In the genomic region with DNA sequence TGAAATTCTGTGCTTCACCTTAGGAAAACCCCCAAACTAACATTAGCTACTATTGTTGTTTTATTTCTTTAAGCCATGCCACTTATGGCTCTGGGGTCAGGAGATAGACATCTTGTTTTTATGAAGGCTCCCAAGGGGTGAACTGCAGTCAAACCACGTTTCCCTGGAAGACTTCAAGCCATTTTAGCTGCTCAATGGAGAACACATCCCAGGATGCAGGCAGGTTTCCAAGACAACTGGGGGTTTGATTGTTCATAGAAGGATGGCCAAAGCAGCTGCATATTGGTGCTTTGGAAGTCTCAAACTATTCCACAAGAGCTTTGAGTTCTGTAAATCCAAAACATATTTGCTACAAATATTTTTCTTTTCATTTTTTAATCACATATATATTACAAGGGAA, we compare ENCODE assay signal across 31 cellular contexts.
"Had no signal": no experiment of that assay in that cellular context is flagged by ENCODE, and none has a peak within 500 bp of the region (broad histone marks: within the 10 kb centered on the region; RNA-seq: fewer than 3 reads in every experiment).

No MANE protein-coding gene starts in this region.

- H3K4me3 Mint-ChIP-seq: activated B cell treated with CpG ODN at 0.5 μM for 24 hours; activated CD8-positive, alpha-beta T cell treated with anti-CD3 and anti-CD28 coated beads for 36 hours; activated naive CD8-positive, alpha-beta T cell; activated T-cell treated with anti-CD3 and anti-CD28 coated beads, Interleukin-2, amount 50 U/mL, for 4 hours; activated T-helper 17 cell treated with anti-CD3 and anti-CD28 coated beads, Interleukin-2, amount 50 U/mL, for 72 hours; central memory CD8-positive, alpha-beta T cell; dendritic cell treated with granulocyte-macrophage colony-stimulating factor and Interleukin-4, amounts not matched to agents 40 ng/mL and 50 ng/mL, for 4 days; endodermal cell; T-helper 17 cell; T-helper 2 cell treated with Interferon-gamma antibody and Interleukin-4, amounts not matched to agents 5 μg/mL and 100 μg/mL, for 36 hours had no signal

- H3K36me3 ChIP-seq: brain microvascular endothelial cell, gastroesophageal sphincter, heart right ventricle, WERI-Rb-1 had no signal

- H3K36me3 Mint-ChIP-seq: activated naive CD8-positive, alpha-beta T cell had no signal

- H3K4me1 Mint-ChIP-seq: activated T-helper 17 cell treated with anti-CD3 and anti-CD28 coated beads, Interleukin-2, amount 50 U/mL, for 72 hours; central memory CD8-positive, alpha-beta T cell; T-helper 17 cell had no signal

- H3K27me3 ChIP-seq: brain microvascular endothelial cell, gastroesophageal sphincter had no signal

- H3K4me3 ChIP-seq: coronary artery, dorsolateral prefrontal cortex, gastroesophageal sphincter, heart right ventricle had no signal

- H3K27ac Mint-ChIP-seq: activated CD8-positive, alpha-beta T cell treated with anti-CD3 and anti-CD28 coated beads for 36 hours; activated naive CD8-positive, alpha-beta T cell; activated T-helper 17 cell treated with anti-CD3 and anti-CD28 coated beads, Interleukin-2, amount 50 U/mL, for 72 hours; dendritic cell treated with granulocyte-macrophage colony-stimulating factor and Interleukin-4, amounts not matched to agents 40 ng/mL and 50 ng/mL, for 4 days; endodermal cell; T-helper 17 cell; T-helper 2 cell treated with Interferon-gamma antibody and Interleukin-4, amounts not matched to agents 5 μg/mL and 100 μg/mL, for 36 hours had no signal

- DNase-seq: activated B cell treated with CpG ODN at 0.5 μM for 24 hours; activated CD4-positive, alpha-beta T cell treated with anti-CD3 and anti-CD28 coated beads for 48 hours; activated CD4-positive, alpha-beta T cell treated with anti-CD3 and anti-CD28 coated beads, Interleukin-2, amount 50 U/mL, for 1 hour; activated CD4-positive, alpha-beta T cell treated with anti-CD3 and anti-CD28 coated beads, Interleukin-2, amount 50 U/mL, for 48 hours; activated CD8-positive, alpha-beta memory T cell treated with anti-CD3 and anti-CD28 coated beads for 24 hours; activated CD8-positive, alpha-beta T cell treated with anti-CD3 and anti-CD28 coated beads for 36 hours; activated effector memory CD4-positive, alpha-beta T cell treated with Interleukin-2 at 50 U/mL for 16 hours; activated gamma-delta T cell treated with Interleukin-2 at 50 U/mL for 16 hours; activated naive CD4-positive, alpha-beta T cell treated with anti-CD3 and anti-CD28 coated beads, Interleukin-2, amount 50 U/mL, for 16 hours; activated naive CD4-positive, alpha-beta T cell treated with Interleukin-2 at 50 U/mL for 16 hours; activated T-cell treated with anti-CD3 and anti-CD28 coated beads, Interleukin-2, amount 50 U/mL, for 4 hours; amniotic stem cell; anterior cingulate cortex; brain microvascular endothelial cell; dorsolateral prefrontal cortex; effector memory CD4-positive, alpha-beta T cell; endodermal cell; foreskin melanocyte; heart right ventricle; T-helper 17 cell; T1000; WERI-Rb-1 had no signal

- H3K27me3 Mint-ChIP-seq: activated B cell treated with CpG ODN at 0.5 μM for 24 hours; activated CD8-positive, alpha-beta T cell treated with anti-CD3 and anti-CD28 coated beads for 36 hours; central memory CD8-positive, alpha-beta T cell; T-helper 17 cell had no signal

- H3K9me3 Mint-ChIP-seq: activated B cell treated with CpG ODN at 0.5 μM for 24 hours; activated CD8-positive, alpha-beta T cell treated with anti-CD3 and anti-CD28 coated beads for 36 hours; activated T-cell treated with anti-CD3 and anti-CD28 coated beads, Interleukin-2, amount 50 U/mL, for 4 hours; dendritic cell treated with granulocyte-macrophage colony-stimulating factor and Interleukin-4, amounts not matched to agents 40 ng/mL and 50 ng/mL, for 4 days; endodermal cell; T-helper 2 cell treated with Interferon-gamma antibody and Interleukin-4, amounts not matched to agents 5 μg/mL and 100 μg/mL, for 36 hours had no signal

- H3K27ac ChIP-seq: brain microvascular endothelial cell, coronary artery, dorsolateral prefrontal cortex, gastroesophageal sphincter, heart right ventricle, WERI-Rb-1 had no signal

- H3K4me1 ChIP-seq: gastroesophageal sphincter had no signal

- ATAC-seq: activated CD4-positive, CD25-positive, alpha-beta regulatory T cell treated with anti-CD3 and anti-CD28 coated beads, Interleukin-2, amount 50 U/mL, for 24 hours; activated CD8-positive, alpha-beta T cell treated with anti-CD3 and anti-CD28 coated beads for 36 hours; activated T-cell treated with anti-CD3 and anti-CD28 coated beads, Interleukin-2, amount 50 U/mL, for 4 hours; activated T-helper 17 cell treated with anti-CD3 and anti-CD28 coated beads, Interleukin-2, amount 50 U/mL, for 72 hours; esophagus mucosa; gastroesophageal sphincter; heart right ventricle; T-helper 17 cell had no signal

- H3K9me3 ChIP-seq: gastroesophageal sphincter, heart right ventricle had no signal
